ENCODE assay signal across 24 cellular contexts in genomic region chr12:1297639-1298038, GRCh38.
DNase-seq lines count a peak whose midpoint lies in the region; ATAC-seq, FAIRE-seq and TF ChIP-seq lines count a peak whose summit lies in the region.
"Had no signal": no experiment of that assay in that cellular context is flagged by ENCODE, and none has a peak within 500 bp of the region (broad histone marks: within the 10 kb centered on the region; RNA-seq: fewer than 3 reads in every experiment).

No MANE protein-coding gene starts in this region.

- H2BK15ac ChIP-seq in mesenchymal stem cell (ENCODE audit: low read depth, poor library complexity, severe bottlenecking), result no peak overlapping the region

- H3K27me3 ChIP-seq in GM23248 (replicated peaks; ENCODE audit: insufficient read depth) (no peaks in the 10 kb centered on the region), K562 (ENCODE audit: control insufficient read depth in 2 of 2, insufficient read depth in 2 of 2, low read length in 2 of 2) (no peaks in the 10 kb centered on the region), mesenchymal stem cell (ENCODE audit: control insufficient read depth in 1 of 2, insufficient read depth in 1 of 2, low read length in 2 of 2) (no peaks in the 10 kb centered on the region)
- H3K27me3 ChIP-seq: BE2C, MG63 had no signal

- H4K91ac ChIP-seq in mesenchymal stem cell (ENCODE audit: low read length), result no peak overlapping the region

- H3F3A ChIP-seq in GM23248 (ENCODE audit: insufficient read depth), result peaks cover 13% of the 10 kb centered on the region

- in situ Hi-C loops in GM23248 (cut with MboI) (no loop called here), K562 (cut with MboI) (loop anchor here (25.0 kb wide), 1 partner anchor 290 kb away; the partner anchor contains the start of gene FBXL14)

- no peaks in the 10 kb centered on the region for H4K20me1 ChIP-seq in GM23248 (ENCODE audit: insufficient read depth)
- no peaks in the 10 kb centered on the region for H4K20me1 ChIP-seq in K562 (replicated peaks; ENCODE audit: control insufficient read depth, insufficient read depth, low read length)

- CTCF ChIA-PET in K562 (lab: Yijun Ruan, JAX; ENCODE audit: low intra/inter-chr PET ratio), result no interaction called here

- H2BK12ac ChIP-seq in mesenchymal stem cell (ENCODE audit: low read length in 2 of 2), result no peak overlapping the region

- no peak overlapping the region for H2BK120ac ChIP-seq in mesenchymal stem cell (ENCODE audit: low read depth, low read length)

- no peaks in the 10 kb centered on the region for H3K79me1 ChIP-seq in mesenchymal stem cell (replicated peaks; ENCODE audit: low read length, poor library complexity, severe bottlenecking)

- no peak overlapping the region for H3K4me3 ChIP-seq in GM23248
- H3K4me3 ChIP-seq in K562, result no peak overlapping the region
- no peak overlapping the region for H3K4me3 ChIP-seq in mesenchymal stem cell (ENCODE audit: insufficient read depth in 1 of 2, low read depth in 1 of 2, low read length in 2 of 2)
- no peak overlapping the region for H3K4me3 ChIP-seq in kidney (ENCODE audit: low read length in 2 of 2)
- H3K4me3 ChIP-seq: MG63 had no signal

- H4K8ac ChIP-seq in mesenchymal stem cell (ENCODE audit: low read length), result no peak overlapping the region

- H3K4me2 ChIP-seq in GM23248 (ENCODE audit: unreplicated experiment), result peak overlapping the region; percentile 2
- no peak overlapping the region for H3K4me2 ChIP-seq in K562 (ENCODE audit: insufficient read depth, low read length)
- no peak overlapping the region for H3K4me2 ChIP-seq in mesenchymal stem cell (ENCODE audit: low read length, poor library complexity, severe bottlenecking)

- no peaks in the 10 kb centered on the region for H3K79me2 ChIP-seq in GM23248 (ENCODE audit: insufficient read depth)
- H3K79me2 ChIP-seq in K562 (ENCODE audit: control insufficient read depth, insufficient read depth, low read length), result no peaks in the 10 kb centered on the region

- 87 to 90% methylated on average over 2 of the region's 2 CpGs for WGBS in GM23248 (ENCODE audit: low coverage in 1 of 2, low lambda C conversion rate in 2 of 2, missing lambda C conversion rate in 2 of 2), 2 experiments
- WGBS in K562 (ENCODE audit: insufficient coverage, low coverage, missing lambda C conversion rate), result 100% methylated on average over 2 of the region's 2 CpGs
- 77% methylated on average over 2 of the region's 2 CpGs for WGBS in mesenchymal stem cell

- H2AK5ac ChIP-seq in mesenchymal stem cell (ENCODE audit: low read length, severe bottlenecking), result no peak overlapping the region

- TF ChIP-seq POLR2A in K562 (conservative IDR thresholded peaks at IDR 0.05), result no peak

- H2AFZ ChIP-seq in GM23248 (no peak overlapping the region), K562 (ENCODE audit: low read depth, low read length) (no peak overlapping the region), mesenchymal stem cell (ENCODE audit: low read depth, low read length) (no peak overlapping the region)

- H3K9me1 ChIP-seq in K562 (ENCODE audit: control insufficient read depth, insufficient read depth, low read length), result no peaks in the 10 kb centered on the region

- BruUV-seq in K562 (replicated peaks; lab: Mats Ljungman, UMichigan), result no TSS peak

- TF ChIP-seq EP300 in K562 (IDR thresholded peaks at IDR 0.05; ENCODE audit: low read length), result no peak

- peaks cover 12% of the 10 kb centered on the region for H3K4me1 ChIP-seq in GM23248 (ENCODE audit: insufficient read depth)
- no peaks in the 10 kb centered on the region; a peak in 1 of 5 replicates for H3K4me1 ChIP-seq in K562 (replicated peaks in 1 of 2; ENCODE audit: control insufficient read depth in 2 of 2, insufficient read depth in 2 of 2, low read length in 2 of 2)
- no peaks in the 10 kb centered on the region for H3K4me1 ChIP-seq in mesenchymal stem cell (ENCODE audit: control insufficient read depth, insufficient read depth, low read depth, low read length)
- no peaks in the 10 kb centered on the region for H3K4me1 ChIP-seq in kidney (ENCODE audit: control insufficient read depth in 1 of 2, insufficient read depth in 1 of 2, low read depth in 1 of 2, low read length in 2 of 2)
- H3K4me1 ChIP-seq: BE2C had no signal

- no peaks in the 10 kb centered on the region for H3K9me3 ChIP-seq in GM23248 (ENCODE audit: low read depth)
- H3K9me3 ChIP-seq in K562 (replicated peaks; ENCODE audit: control insufficient read depth, insufficient read depth, low read depth, low read length), result peaks cover 1% of the 10 kb centered on the region; the same call in 1 of the 2 replicates
- peaks cover 5% of the 10 kb centered on the region for H3K9me3 ChIP-seq in mesenchymal stem cell (ENCODE audit: control insufficient read depth, low read length)
- no peaks in the 10 kb centered on the region for H3K9me3 ChIP-seq in kidney (ENCODE audit: control insufficient read depth in 1 of 2, low read length in 2 of 2)
- H3K9me3 ChIP-seq: BE2C, MG63 had no signal

- H3K9ac ChIP-seq in GM23248 (no peak overlapping the region), K562 (ENCODE audit: insufficient read depth in 1 of 2, low read depth in 2 of 2, low read length in 2 of 2) (no peak overlapping the region), mesenchymal stem cell (ENCODE audit: low read length) (no peak overlapping the region), kidney (ENCODE audit: low read length in 2 of 2) (no peak overlapping the region)

- no peak overlapping the region for H3K18ac ChIP-seq in mesenchymal stem cell (ENCODE audit: low read depth in 1 of 2, low read length in 2 of 2)

- FAIRE-seq in K562 (lab: Jason Lieb, UNC) (no peak), kidney (lab: Jason Lieb, UNC) (no peak)
- FAIRE-seq: GM19239, H54 had no signal

- TF ChIP-seq RAD21 in K562 (CRISPR knock-in tag; conservative IDR thresholded peaks at IDR 0.05 in 1 of 2, IDR thresholded peaks at IDR 0.05 in 1 of 2), result no peak

- no peak for ATAC-seq in K562
- no peak for ATAC-seq in GM19397 (IDR thresholded peaks at IDR 0.05; ENCODE audit: unreplicated experiment)
- ATAC-seq in HG03571 (IDR thresholded peaks at IDR 0.05; ENCODE audit: unreplicated experiment), result no peak
- ATAC-seq: PC-3, SK-N-SH treated with all-trans-retinoic acid at 6 μM for 48 hours had no signal

- H3K36me3 ChIP-seq in GM23248 (ENCODE audit: low read depth) (peaks cover 16% of the 10 kb centered on the region), K562 (ENCODE audit: control insufficient read depth, insufficient read depth, low read length) (no peaks in the 10 kb centered on the region; the same call in 2 of the 3 replicates), mesenchymal stem cell (ENCODE audit: control insufficient read depth in 1 of 2, insufficient read depth in 2 of 2, low read depth in 1 of 2, low read length in 2 of 2) (peaks cover 0 to 20% of the 10 kb centered on the region in 2 experiments), kidney (ENCODE audit: control insufficient read depth in 1 of 2, insufficient read depth in 2 of 2, low read length in 2 of 2) (no peaks in the 10 kb centered on the region)

- intact Hi-C loops in K562 (cut with micrococcal nuclease), result no loop called here
- intact Hi-C loops in kidney (cut with DNase I), result no loop called here

- H3K23ac ChIP-seq in mesenchymal stem cell (ENCODE audit: low read length in 2 of 2), result no peak overlapping the region

- DNase-seq in GM23248 (no peak), K562 (ENCODE audit: extremely low read depth in 1 of 4, low spot score in 3 of 4) (no peak), mesenchymal stem cell (peak; percentile 21), kidney (no peak), foreskin melanocyte (no peak)
- DNase-seq: BE2C; CD8-positive, alpha-beta memory T cell; DMS 273 treated with DMSO at 0.1 percent for 48 hours; DMS79; KG1; MG63; NCI-H1105 treated with DMSO at 0.1 percent for 48 hours; NCI-H146; NCI-H1930; NCI-H2107; NCI-H446; NCI-H524 treated with DMSO at 0.1 percent for 48 hours; NCI-H774; PC-3 had no signal

- no peak for TF ChIP-seq CTCF in K562 (IDR thresholded peaks at IDR 0.05 in 2 of 3, conservative IDR thresholded peaks at IDR 0.05 in 1 of 3; ENCODE audit: insufficient read depth in 2 of 3, low read depth in 1 of 3, low read length in 3 of 3)
- no peak for TF ChIP-seq CTCF in kidney (IDR thresholded peaks at IDR 0.05; ENCODE audit: borderline replicate concordance, extremely low read depth, insufficient read depth)

- H3K14ac ChIP-seq in mesenchymal stem cell (ENCODE audit: low read length in 2 of 2), result no peak overlapping the region

- H3K4ac ChIP-seq in mesenchymal stem cell (ENCODE audit: low read depth in 1 of 2, low read length in 2 of 2), result no peak overlapping the region

- H3K9me2 ChIP-seq in GM23248 (ENCODE audit: insufficient read depth), result no peaks in the 10 kb centered on the region

- no peak overlapping the region for H2BK5ac ChIP-seq in mesenchymal stem cell (ENCODE audit: low read depth, low read length, poor library complexity, severe bottlenecking)

- POLR2A ChIA-PET in K562 (lab: Yijun Ruan, JAX), result interaction anchor here (0.7 kb wide), 1 partner anchor 29 kb away, joined by 4 read pairs; no protein-coding TSS in a partner anchor

- peak overlapping the region; percentile 69 for H3K27ac ChIP-seq in GM23248
- no peak overlapping the region for H3K27ac ChIP-seq in K562 (ENCODE audit: extremely low read depth, low read depth, low read length)
- no peak overlapping the region for H3K27ac ChIP-seq in mesenchymal stem cell (ENCODE audit: low read length, poor library complexity, severe bottlenecking)
- no peak overlapping the region for H3K27ac ChIP-seq in kidney (ENCODE audit: low read depth in 2 of 2, low read length in 2 of 2)

TF ChIP-seq in K562, 482 proteins besides CTCF, POLR2A, EP300 and RAD21 (continues in another document):
- TF ChIP-seq ZNF655 (CRISPR knock-in tag; IDR thresholded peaks at IDR 0.05), result no peak
- no peak for TF ChIP-seq ILK (tag; IDR thresholded peaks at IDR 0.05; ENCODE audit: borderline replicate concordance, low read depth)
- TF ChIP-seq C11orf30 (IDR thresholded peaks at IDR 0.05; ENCODE audit: low read depth), result peak; percentile 49
- TF ChIP-seq XRCC5 (IDR thresholded peaks at IDR 0.05; ENCODE audit: low read depth, low read length), result no peak
- 0 out of 2 replicates have a peak, but pooled peaks have one; percentile 20 for TF ChIP-seq MAFG (tag; conservative IDR thresholded peaks at IDR 0.05)
- no peak for TF ChIP-seq ZSCAN29 (IDR thresholded peaks at IDR 0.05)
- TF ChIP-seq ZNF408 (CRISPR knock-in tag; IDR thresholded peaks at IDR 0.05; ENCODE audit: low read depth), result no peak
- TF ChIP-seq ZNF780A (CRISPR knock-in tag; IDR thresholded peaks at IDR 0.05), result no peak
